In genomic region chr2:73235315-73236028, GRCh38 we compare ENCODE assay signal across 9 cellular contexts. TPM values are rescaled to one million over a fixed set of nuclear protein-coding genes. Genes with fewer than 3 reads are reported as not detected.
DNase-seq lines count a peak whose midpoint lies in the region; ATAC-seq, FAIRE-seq and TF ChIP-seq lines count a peak whose summit lies in the region.
"Had no signal": no experiment of that assay in that cellular context is flagged by ENCODE, and none has a peak within 500 bp of the region (broad histone marks: within the 10 kb centered on the region; RNA-seq: fewer than 3 reads in every experiment).

No MANE protein-coding gene starts in this region.

- H3K27me3 ChIP-seq in AG04450 (ENCODE audit: control insufficient read depth, insufficient read depth, low read length) (no peaks in the 10 kb centered on the region), bronchial epithelial cell (ENCODE audit: control insufficient read depth, insufficient read depth, low read length) (no peaks in the 10 kb centered on the region), muscle layer of duodenum (ENCODE audit: low read depth, low read length) (no peaks in the 10 kb centered on the region)

- no peaks in the 10 kb centered on the region for H3K9me3 ChIP-seq in AG04450 (ENCODE audit: control insufficient read depth, insufficient read depth, low read length)
- no peaks in the 10 kb centered on the region for H3K9me3 ChIP-seq in KOPT-K1 (ENCODE audit: insufficient read depth, low read length, poor library complexity, severe bottlenecking)
- no peaks in the 10 kb centered on the region for H3K9me3 ChIP-seq in muscle layer of duodenum (ENCODE audit: control insufficient read depth in 1 of 2, low read length in 2 of 2)

- in situ Hi-C loops in GM13976 (cut with MboI; ENCODE audit: low sequenced_read_pairs, unreplicated experiment): no loop called here

- peaks cover 15 to 26% of the 10 kb centered on the region in 2 donors for H3K4me1 ChIP-seq in muscle layer of duodenum (ENCODE audit: control insufficient read depth in 1 of 2, insufficient read depth in 2 of 2, low read length in 2 of 2)

- CTCF ChIA-PET in AG04450 (lab: Charles Lee): interaction anchor here (0.6 kb wide), 1 partner anchor 13 kb away, joined by 3 read pairs; no protein-coding TSS in a partner anchor

- H3K4me3 ChIP-seq in AG04450 (ENCODE audit: low read depth, low read length): peak overlapping the region; percentile 94
- H3K4me3 ChIP-seq in bronchial epithelial cell (ENCODE audit: low read depth, low read length): peak overlapping the region; percentile 65
- H3K4me3 ChIP-seq in muscle layer of duodenum (ENCODE audit: low read depth in 1 of 2, low read length in 2 of 2): peak overlapping the region; percentile 91 to 93

- H3K36me3 ChIP-seq in KOPT-K1 (ENCODE audit: insufficient read depth, low read length) (peaks cover 52% of the 10 kb centered on the region), bronchial epithelial cell (ENCODE audit: control insufficient read depth, insufficient read depth, low read length) (peaks cover 3% of the 10 kb centered on the region), muscle layer of duodenum (ENCODE audit: control insufficient read depth in 1 of 2, insufficient read depth in 2 of 2, low read length in 2 of 2) (peaks cover 17 to 18% of the 10 kb centered on the region in 2 donors)

- POLR2A ChIA-PET in AG04450 (lab: Yijun Ruan, JAX): interaction anchor here (0.6 to 1.7 kb wide), 4 partner anchors 14 to 339 kb away, joined by 3 to 6 read pairs (median 3); no protein-coding TSS in a partner anchor

- DNase-seq in AG04450 (ENCODE audit: low read depth, low spot score): no peak
- no peak for DNase-seq in bronchial epithelial cell (ENCODE audit: low read depth)
- DNase-seq in NCI-H187 (lab: John Stamatoyannopoulos, UW): no peak
- DNase-seq in GM13976 (ENCODE audit: low spot score): no peak
- no peak for DNase-seq in SHP77 (lab: John Stamatoyannopoulos, UW)
- DNase-seq: retina had no signal

- H3K27ac ChIP-seq in AG04450 (ENCODE audit: low read depth, low read length) (no peak overlapping the region), KOPT-K1 (ENCODE audit: low read depth, low read length, poor library complexity, severe bottlenecking) (peak overlapping the region; percentile 83), muscle layer of duodenum (ENCODE audit: low read length) (peak overlapping the region; percentile 90)

- TF ChIP-seq CTCF in AG04450 (IDR thresholded peaks at IDR 0.05; ENCODE audit: low read depth, low read length) (no peak), bronchial epithelial cell (IDR thresholded peaks at IDR 0.05; ENCODE audit: insufficient read depth, low read length, severe bottlenecking) (no peak), GM13976 (IDR thresholded peaks at IDR 0.05; ENCODE audit: borderline replicate concordance, control extremely low read depth, extremely low read depth, insufficient read depth, missing control alignments) (no peak)

- ATAC-seq in HG03354 (IDR thresholded peaks at IDR 0.05; ENCODE audit: poor library complexity, severe bottlenecking, unreplicated experiment): no peak

- no peak for FAIRE-seq in bronchial epithelial cell (lab: Jason Lieb, UNC)

RNA-seq across cellular contexts. Expression of gene CCT7, which starts 1.4 kb away (rescaled TPM):
- 303 and 331 TPM in 2 replicates for polyA plus RNA-seq in AG04450 (2011; rRNA removed)
- 289 and 344 TPM in 2 replicates for polyA minus RNA-seq in AG04450 (2011; rRNA and poly(A)+ RNA removed)
- total RNA-seq in bronchial epithelial cell: 260 and 362 TPM in 2 replicates

RNA-seq across cellular contexts. Expression of gene PRADC1, which starts 2.4 kb away (rescaled TPM):
- polyA plus RNA-seq in AG04450 (2011; rRNA removed): 11.6 and 12.0 TPM in 2 replicates
- 9.1 and 10.9 TPM in 2 replicates for polyA minus RNA-seq in AG04450 (2011; rRNA and poly(A)+ RNA removed)
- 5.8 and 11.5 TPM in 2 replicates for total RNA-seq in bronchial epithelial cell

RNA-seq across cellular contexts. Expression of gene SMYD5, which starts 21.4 kb away (rescaled TPM):
- 10.4 and 13.8 TPM in 2 replicates for polyA plus RNA-seq in AG04450 (2011; rRNA removed)
- polyA minus RNA-seq in AG04450 (2011; rRNA and poly(A)+ RNA removed): 21.6 and 22.7 TPM in 2 replicates
- total RNA-seq in bronchial epithelial cell: 11.1 and 18.4 TPM in 2 replicates

RNA-seq across cellular contexts. Expression of gene NOTO, which starts 33.1 kb away (rescaled TPM):
- polyA plus RNA-seq in AG04450 (2011; rRNA removed): not detected in 2 replicates
- polyA minus RNA-seq in AG04450 (2011; rRNA and poly(A)+ RNA removed): not detected in 2 replicates
- total RNA-seq in bronchial epithelial cell: not detected in 2 replicates

RNA-seq across cellular contexts. Expression of gene FBXO41, which starts 48.8 kb away (rescaled TPM):
- polyA plus RNA-seq in AG04450 (2011; rRNA removed): 2.5 and 2.7 TPM in 2 replicates
- polyA minus RNA-seq in AG04450 (2011; rRNA and poly(A)+ RNA removed): 4.0 and 4.4 TPM in 2 replicates
- 1.6 and 1.8 TPM in 2 replicates for total RNA-seq in bronchial epithelial cell
